9 cellular contexts compared by ENCODE assay signal in genomic region chr3:111547645-111548044, GRCh38. TPM values are rescaled to one million over a fixed set of nuclear protein-coding genes. Genes with fewer than 3 reads are reported as not detected.
DNase-seq lines count a peak whose midpoint lies in the region; ATAC-seq, FAIRE-seq and TF ChIP-seq lines count a peak whose summit lies in the region.
"Had no signal": no experiment of that assay in that cellular context is flagged by ENCODE, and none has a peak within 500 bp of the region (broad histone marks: within the 10 kb centered on the region; RNA-seq: fewer than 3 reads in every experiment).

No MANE protein-coding gene starts in this region.

- H3K4me1 Mint-ChIP-seq in neural progenitor cell: no peaks in the 10 kb centered on the region

- RAD21 ChIA-PET in GM12878 (lab: Charles Lee; ENCODE audit: unreplicated experiment): interaction anchor here (1.0 to 2.2 kb wide), 5 partner anchors 9 to 168 kb away, joined by 3 to 10 read pairs (median 4); no protein-coding TSS in a partner anchor

- ATAC-seq in GM21526 (IDR thresholded peaks at IDR 0.05; ENCODE audit: low FRiP score, unreplicated experiment) (peak; percentile 77), GM12878 (peak; percentile 92)

- no peaks in the 10 kb centered on the region for H3K27me3 ChIP-seq in HL-60 (ENCODE audit: insufficient read depth, poor library complexity, severe bottlenecking)
- H3K27me3 ChIP-seq in GM12878 (replicated peaks in 1 of 2; ENCODE audit: control insufficient read depth in 2 of 2, insufficient read depth in 2 of 2, low read length in 1 of 2): no peaks in the 10 kb centered on the region; a peak in 1 of 4 replicates
- H3K27me3 ChIP-seq in neural progenitor cell: no peaks in the 10 kb centered on the region

- H2AFZ ChIP-seq in GM12878 (ENCODE audit: control insufficient read depth, low read depth, low read length) (no peak overlapping the region; the same call in 1 of the 2 replicates), neural progenitor cell (replicated peaks) (no peak overlapping the region)

- no TSS peak for BruUV-seq in GM12878 (replicated peaks; lab: Mats Ljungman, UMichigan)

- TF ChIP-seq CTCF in GM12865 (IDR thresholded peaks at IDR 0.05; ENCODE audit: insufficient read depth, low read depth, low read length, missing control alignments): no peak
- TF ChIP-seq CTCF in HL-60 (IDR thresholded peaks at IDR 0.05; ENCODE audit: insufficient read depth, low read length): no peak
- TF ChIP-seq CTCF in GM12878 (IDR thresholded peaks at IDR 0.05 in 2 of 3, conservative IDR thresholded peaks at IDR 0.05 in 1 of 3; ENCODE audit: control insufficient read depth in 2 of 3, extremely low read depth in 1 of 3, insufficient read depth in 1 of 3, low read depth in 3 of 3, low read length in 3 of 3): no peak
- no peak for TF ChIP-seq CTCF in neural progenitor cell (IDR thresholded peaks at IDR 0.05)

- H3K9me3 ChIP-seq in GM12878 (replicated peaks; ENCODE audit: control insufficient read depth, insufficient read depth, low read length): no peaks in the 10 kb centered on the region
- no peaks in the 10 kb centered on the region for H3K9me3 ChIP-seq in neural progenitor cell (ENCODE audit: low read depth)

- in situ Hi-C loops in GM12878 (cut with MboI): no loop called here

- H3K79me2 ChIP-seq in GM12878 (ENCODE audit: control insufficient read depth, insufficient read depth, low read length) (no peaks in the 10 kb centered on the region), neural progenitor cell (ENCODE audit: low read depth) (no peaks in the 10 kb centered on the region)

- no peaks in the 10 kb centered on the region for H3K9me3 Mint-ChIP-seq in neural progenitor cell

- DNase-seq in GM12865 (ENCODE audit: low read depth) (peak; percentile 61), HL-60 (ENCODE audit: low read depth in 1 of 2, low spot score in 1 of 2) (peak; percentile 0 to 37), GM12878 (ENCODE audit: low read depth, low spot score) (peak; percentile 70), neural progenitor cell (ENCODE audit: low spot score) (no peak), Ammon's horn (ENCODE audit: low spot score) (no peak), NCI-H1048 (lab: John Stamatoyannopoulos, UW) (no peak), ecto neural progenitor cell (ENCODE audit: low spot score) (no peak)
- DNase-seq: amniotic stem cell had no signal

- TF ChIP-seq POLR2A in GM12878 (IDR thresholded peaks at IDR 0.05; ENCODE audit: low read depth, low read length): no peak

- H3K27ac Mint-ChIP-seq in neural progenitor cell: no peak overlapping the region

- H3K9ac ChIP-seq in GM12878 (ENCODE audit: control insufficient read depth, insufficient read depth, low read length): no peak overlapping the region
- H3K9ac ChIP-seq in neural progenitor cell: no peak overlapping the region

- SMC1A ChIA-PET in GM12878 (lab: Charles Lee; ENCODE audit: uncharacterized antibody, unreplicated experiment): interaction anchor here (0.8 to 2.5 kb wide), 11 partner anchors 9 to 146 kb away, joined by 3 to 13 read pairs (median 4); partner anchors contain the start of gene ZBED2

- no peaks in the 10 kb centered on the region for H3K36me3 Mint-ChIP-seq in neural progenitor cell

- no peak overlapping the region for H3K4me3 ChIP-seq in GM12865 (ENCODE audit: low read depth, low read length)
- no peak overlapping the region for H3K4me3 ChIP-seq in HL-60 (replicated peaks; ENCODE audit: insufficient read depth, low read length)
- H3K4me3 ChIP-seq in GM12878: no peak overlapping the region; the same call in 1 of the 2 replicates
- H3K4me3 ChIP-seq in neural progenitor cell: no peak overlapping the region

- H3K27ac ChIP-seq in HL-60 (replicated peaks) (peak overlapping the region; percentile 40), GM12878 (ENCODE audit: control insufficient read depth, insufficient read depth) (no peak overlapping the region), neural progenitor cell (no peak overlapping the region)

- H3K4me1 ChIP-seq in GM12878 (ENCODE audit: control insufficient read depth, insufficient read depth, low read length) (peaks cover 12% of the 10 kb centered on the region), neural progenitor cell (peaks cover 6% of the 10 kb centered on the region)

- peak; percentile 96 for FAIRE-seq in GM12878 (lab: Jason Lieb, UNC)

- 1% methylated on average over 4 of the region's 4 CpGs for WGBS in GM12878 (ENCODE audit: insufficient coverage, insufficient replicate concordance, low lambda C conversion rate, missing lambda C conversion rate)

- CTCF ChIA-PET in GM12878 (lab: Yijun Ruan, JAX): interaction anchor here (0.5 to 1.6 kb wide), 4 partner anchors 9 to 466 kb away, joined by 3 to 7 read pairs (median 5); no protein-coding TSS in a partner anchor

- TF ChIP-seq EP300 in GM12878 (IDR thresholded peaks at IDR 0.05; ENCODE audit: borderline replicate concordance in 1 of 2, control insufficient read depth in 1 of 2, low read depth in 2 of 2, low read length in 2 of 2): no peak; a peak in 1 of 4 replicates

- peak overlapping the region; percentile 61 for H3K4me2 ChIP-seq in GM12878 (ENCODE audit: control insufficient read depth, insufficient read depth)
- H3K4me2 ChIP-seq in neural progenitor cell: no peak overlapping the region

- H4K20me1 ChIP-seq in GM12878 (ENCODE audit: control insufficient read depth, insufficient read depth) (no peaks in the 10 kb centered on the region), neural progenitor cell (ENCODE audit: low read depth) (no peaks in the 10 kb centered on the region)

- H3K27me3 Mint-ChIP-seq in neural progenitor cell (ENCODE audit: insufficient read depth, low read depth): no peaks in the 10 kb centered on the region

- H3K36me3 ChIP-seq in GM12878 (ENCODE audit: control insufficient read depth in 2 of 2, insufficient read depth in 2 of 2, low read length in 1 of 2): no peaks in the 10 kb centered on the region
- H3K36me3 ChIP-seq in neural progenitor cell: no peaks in the 10 kb centered on the region

- no peak for TF ChIP-seq RAD21 in GM12878 (IDR thresholded peaks at IDR 0.05; ENCODE audit: insufficient read depth, low read depth, low read length)

- no peaks in the 10 kb centered on the region for H3F3A ChIP-seq in neural progenitor cell (ENCODE audit: low read depth)

- POLR2A ChIA-PET in GM12878 (lab: Charles Lee): no interaction called here

- intact Hi-C loops in GM12878 (cut with micrococcal nuclease; ENCODE audit: unreplicated experiment): loop anchor here (10.0 kb wide), 1 partner anchor 463 kb away; no protein-coding TSS in a partner anchor

- H3K4me3 Mint-ChIP-seq in neural progenitor cell: no peak overlapping the region

RNA-seq across cellular contexts. Expression of gene CD96, which starts 5.6 kb away (rescaled TPM):
- total RNA-seq in GM12878 (2013; cell fraction: nucleolus; rRNA removed): 0.71 and 0.81 TPM in 2 replicates
- total RNA-seq in GM12878 (2014; rRNA removed) (0.22 and 0.34 TPM in 2 replicates), GM12878 (2014; rRNA removed; fragmentation: Illumina TruSeq; extraction: Trizol) (0.23 and 0.36 TPM in 2 replicates), GM12878 (2021) (0.45 and 0.97 TPM in 2 replicates), neural progenitor cell (ENCODE audit: low replicate concordance) (not detected in 2 replicates)
- polyA plus RNA-seq in GM12878 (2011; ENCODE audit: low read depth): not detected
- polyA plus RNA-seq in GM12878 (2011; rRNA removed) (10.1 and 13.4 TPM in 2 replicates), GM12878 (2014; fragmentation: Illumina TruSeq; extraction: Trizol) (0.47 and 0.59 TPM in 2 replicates), GM12878 (2014; fragmentation: Nextera tagmentation; extraction: Ambion mirVana) (1 to 10 TPM in 1 of 2 experiments, under 1 TPM in 1; 0.47 to 1.1 TPM), GM12878 (2014; rRNA removed) (0.19 and 0.41 TPM in 2 replicates), GM12878 (2016; fragmentation: Nextera tagmentation; extraction: Ambion mirVana) (under 1 TPM; 0.13 to 0.75 TPM)
- 4.3 and 6.4 TPM in 2 replicates for polyA plus RNA-seq in GM12878 (2011; cell fraction: cytosol; rRNA removed)
- polyA plus RNA-seq in GM12878 (2011; cell fraction: nucleus; rRNA removed): 4.1 and 5.7 TPM in 2 replicates
- 0.29 and 0.69 TPM in 2 replicates for polyA plus RNA-seq in GM12878 (2012)
- polyA minus RNA-seq in GM12878 (2011; rRNA and poly(A)+ RNA removed): 8.7 and 12.7 TPM in 2 replicates
- 1.5 and 2.0 TPM in 2 replicates for polyA minus RNA-seq in GM12878 (2011; cell fraction: cytosol; rRNA and poly(A)+ RNA removed)
- 11.2 and 18.9 TPM in 2 replicates for polyA minus RNA-seq in GM12878 (2011; cell fraction: nucleus; rRNA and poly(A)+ RNA removed)

RNA-seq across cellular contexts. Expression of gene ZBED2, which starts 47.5 kb away (rescaled TPM):
- not detected in 2 replicates for total RNA-seq in GM12878 (2013; cell fraction: nucleolus; rRNA removed)
- total RNA-seq in GM12878 (2014; rRNA removed) (0.06 and 0.22 TPM in 2 replicates), GM12878 (2014; rRNA removed; fragmentation: Illumina TruSeq; extraction: Trizol) (0.04 and 0.18 TPM in 2 replicates), GM12878 (2021) (0.08 and 0.32 TPM in 2 replicates), neural progenitor cell (ENCODE audit: low replicate concordance) (0.06 TPM in 1 of 2 replicates, not detected in the other)
- not detected for polyA plus RNA-seq in GM12878 (2011; ENCODE audit: low read depth)
- polyA plus RNA-seq in GM12878 (2011; rRNA removed) (0.12 and 0.16 TPM in 2 replicates), GM12878 (2014; fragmentation: Illumina TruSeq; extraction: Trizol) (0.11 and 0.12 TPM in 2 replicates), GM12878 (2014; fragmentation: Nextera tagmentation; extraction: Ambion mirVana) (under 1 TPM in 1 of 2 experiments, not detected in 1; 0.02 TPM), GM12878 (2014; rRNA removed) (0.06 and 0.24 TPM in 2 replicates), GM12878 (2016; fragmentation: Nextera tagmentation; extraction: Ambion mirVana) (not detected)
- 0.07 and 0.10 TPM in 2 replicates for polyA plus RNA-seq in GM12878 (2011; cell fraction: cytosol; rRNA removed)
- polyA plus RNA-seq in GM12878 (2011; cell fraction: nucleus; rRNA removed): 0.09 and 0.13 TPM in 2 replicates
- 0.04 TPM in 1 of 2 replicates, not detected in the other for polyA plus RNA-seq in GM12878 (2012)
- 0.10 TPM in 1 of 2 replicates, not detected in the other for polyA minus RNA-seq in GM12878 (2011; rRNA and poly(A)+ RNA removed)
- polyA minus RNA-seq in GM12878 (2011; cell fraction: cytosol; rRNA and poly(A)+ RNA removed): not detected in 2 replicates
- not detected in 2 replicates for polyA minus RNA-seq in GM12878 (2011; cell fraction: nucleus; rRNA and poly(A)+ RNA removed)

Comparison
In these comparisons a context has a peak if more than half of its experiments do, and no peak if none do; other contexts are left out.
1. DNase-seq: peak in GM12865 (single experiment), HL-60 (2 of 2) and GM12878 (single experiment); none in neural progenitor cell (single experiment), Ammon's horn (single experiment), NCI-H1048 (single experiment) and ecto neural progenitor cell (single experiment).